ENCODE assay signal across 2 cellular contexts in the genomic region with DNA sequence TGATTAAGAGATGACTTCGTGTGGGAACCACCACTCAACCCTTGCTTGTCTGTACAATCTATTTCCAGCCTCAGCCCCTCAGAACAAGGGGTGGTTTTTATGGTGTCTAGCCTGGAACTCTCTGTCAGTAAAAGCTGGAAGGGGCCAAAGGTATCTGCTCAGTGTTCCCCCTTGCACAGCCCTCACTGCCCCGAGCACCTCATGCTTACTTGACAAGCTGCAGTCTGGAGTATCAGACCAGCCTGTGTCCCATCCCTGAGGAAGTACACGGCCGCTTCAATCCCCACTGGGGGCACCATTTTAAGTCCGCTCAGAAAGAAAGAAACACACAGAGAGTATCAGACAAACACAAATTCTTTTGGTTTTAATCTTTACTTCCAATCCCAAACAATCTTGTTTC.
TF ChIP-seq lines count a peak whose summit lies in the region.

No MANE protein-coding gene starts in this region.

TF ChIP-seq in liver, 16 proteins besides CTCF, POLR2A, EP300 and RAD21 (continued from another document):
- TF ChIP-seq, protein P1, sequence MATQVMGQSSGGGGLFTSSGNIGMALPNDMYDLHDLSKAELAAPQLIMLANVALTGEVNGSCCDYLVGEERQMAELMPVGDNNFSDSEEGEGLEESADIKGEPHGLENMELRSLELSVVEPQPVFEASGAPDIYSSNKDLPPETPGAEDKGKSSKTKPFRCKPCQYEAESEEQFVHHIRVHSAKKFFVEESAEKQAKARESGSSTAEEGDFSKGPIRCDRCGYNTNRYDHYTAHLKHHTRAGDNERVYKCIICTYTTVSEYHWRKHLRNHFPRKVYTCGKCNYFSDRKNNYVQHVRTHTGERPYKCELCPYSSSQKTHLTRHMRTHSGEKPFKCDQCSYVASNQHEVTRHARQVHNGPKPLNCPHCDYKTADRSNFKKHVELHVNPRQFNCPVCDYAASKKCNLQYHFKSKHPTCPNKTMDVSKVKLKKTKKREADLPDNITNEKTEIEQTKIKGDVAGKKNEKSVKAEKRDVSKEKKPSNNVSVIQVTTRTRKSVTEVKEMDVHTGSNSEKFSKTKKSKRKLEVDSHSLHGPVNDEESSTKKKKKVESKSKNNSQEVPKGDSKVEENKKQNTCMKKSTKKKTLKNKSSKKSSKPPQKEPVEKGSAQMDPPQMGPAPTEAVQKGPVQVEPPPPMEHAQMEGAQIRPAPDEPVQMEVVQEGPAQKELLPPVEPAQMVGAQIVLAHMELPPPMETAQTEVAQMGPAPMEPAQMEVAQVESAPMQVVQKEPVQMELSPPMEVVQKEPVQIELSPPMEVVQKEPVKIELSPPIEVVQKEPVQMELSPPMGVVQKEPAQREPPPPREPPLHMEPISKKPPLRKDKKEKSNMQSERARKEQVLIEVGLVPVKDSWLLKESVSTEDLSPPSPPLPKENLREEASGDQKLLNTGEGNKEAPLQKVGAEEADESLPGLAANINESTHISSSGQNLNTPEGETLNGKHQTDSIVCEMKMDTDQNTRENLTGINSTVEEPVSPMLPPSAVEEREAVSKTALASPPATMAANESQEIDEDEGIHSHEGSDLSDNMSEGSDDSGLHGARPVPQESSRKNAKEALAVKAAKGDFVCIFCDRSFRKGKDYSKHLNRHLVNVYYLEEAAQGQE (IDR thresholded peaks at IDR 0.05), result no peak
- no peak for TF ChIP-seq JUND (IDR thresholded peaks at IDR 0.05)
- TF ChIP-seq YY1 (IDR thresholded peaks at IDR 0.05), result no peak
- no peak for TF ChIP-seq SP1 (IDR thresholded peaks at IDR 0.05)
- TF ChIP-seq HNF4G (IDR thresholded peaks at IDR 0.05), result no peak
- no peak for TF ChIP-seq FOXA2 (IDR thresholded peaks at IDR 0.05)
- no peak for TF ChIP-seq EGR1 (IDR thresholded peaks at IDR 0.05; ENCODE audit: low read depth in 2 of 2)
- TF ChIP-seq, protein P2, sequence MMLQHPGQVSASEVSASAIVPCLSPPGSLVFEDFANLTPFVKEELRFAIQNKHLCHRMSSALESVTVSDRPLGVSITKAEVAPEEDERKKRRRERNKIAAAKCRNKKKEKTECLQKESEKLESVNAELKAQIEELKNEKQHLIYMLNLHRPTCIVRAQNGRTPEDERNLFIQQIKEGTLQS (IDR thresholded peaks at IDR 0.05), result no peak
- TF ChIP-seq RXRA (IDR thresholded peaks at IDR 0.05), result no peak
- TF ChIP-seq, protein P3, sequence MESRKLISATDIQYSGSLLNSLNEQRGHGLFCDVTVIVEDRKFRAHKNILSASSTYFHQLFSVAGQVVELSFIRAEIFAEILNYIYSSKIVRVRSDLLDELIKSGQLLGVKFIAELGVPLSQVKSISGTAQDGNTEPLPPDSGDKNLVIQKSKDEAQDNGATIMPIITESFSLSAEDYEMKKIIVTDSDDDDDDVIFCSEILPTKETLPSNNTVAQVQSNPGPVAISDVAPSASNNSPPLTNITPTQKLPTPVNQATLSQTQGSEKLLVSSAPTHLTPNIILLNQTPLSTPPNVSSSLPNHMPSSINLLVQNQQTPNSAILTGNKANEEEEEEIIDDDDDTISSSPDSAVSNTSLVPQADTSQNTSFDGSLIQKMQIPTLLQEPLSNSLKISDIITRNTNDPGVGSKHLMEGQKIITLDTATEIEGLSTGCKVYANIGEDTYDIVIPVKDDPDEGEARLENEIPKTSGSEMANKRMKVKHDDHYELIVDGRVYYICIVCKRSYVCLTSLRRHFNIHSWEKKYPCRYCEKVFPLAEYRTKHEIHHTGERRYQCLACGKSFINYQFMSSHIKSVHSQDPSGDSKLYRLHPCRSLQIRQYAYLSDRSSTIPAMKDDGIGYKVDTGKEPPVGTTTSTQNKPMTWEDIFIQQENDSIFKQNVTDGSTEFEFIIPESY (IDR thresholded peaks at IDR 0.05), result no peak
- no peak for TF ChIP-seq GABPA (IDR thresholded peaks at IDR 0.05 in 1 of 2, conservative IDR thresholded peaks at IDR 0.05 in 1 of 2)
- no peak for TF ChIP-seq TAF1 (conservative IDR thresholded peaks at IDR 0.05)
- TF ChIP-seq, protein P4, sequence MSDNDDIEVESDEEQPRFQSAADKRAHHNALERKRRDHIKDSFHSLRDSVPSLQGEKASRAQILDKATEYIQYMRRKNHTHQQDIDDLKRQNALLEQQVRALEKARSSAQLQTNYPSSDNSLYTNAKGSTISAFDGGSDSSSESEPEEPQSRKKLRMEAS (IDR thresholded peaks at IDR 0.05), result no peak
- TF ChIP-seq NR2F2 (IDR thresholded peaks at IDR 0.05), result no peak

TF ChIP-seq in HepG2, 621 proteins besides CTCF, POLR2A, EP300 and RAD21 (continued from another document):
- TF ChIP-seq, protein P5, sequence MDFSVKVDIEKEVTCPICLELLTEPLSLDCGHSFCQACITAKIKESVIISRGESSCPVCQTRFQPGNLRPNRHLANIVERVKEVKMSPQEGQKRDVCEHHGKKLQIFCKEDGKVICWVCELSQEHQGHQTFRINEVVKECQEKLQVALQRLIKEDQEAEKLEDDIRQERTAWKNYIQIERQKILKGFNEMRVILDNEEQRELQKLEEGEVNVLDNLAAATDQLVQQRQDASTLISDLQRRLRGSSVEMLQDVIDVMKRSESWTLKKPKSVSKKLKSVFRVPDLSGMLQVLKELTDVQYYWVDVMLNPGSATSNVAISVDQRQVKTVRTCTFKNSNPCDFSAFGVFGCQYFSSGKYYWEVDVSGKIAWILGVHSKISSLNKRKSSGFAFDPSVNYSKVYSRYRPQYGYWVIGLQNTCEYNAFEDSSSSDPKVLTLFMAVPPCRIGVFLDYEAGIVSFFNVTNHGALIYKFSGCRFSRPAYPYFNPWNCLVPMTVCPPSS (IDR thresholded peaks at IDR 0.05), result no peak
- TF ChIP-seq, protein P6, sequence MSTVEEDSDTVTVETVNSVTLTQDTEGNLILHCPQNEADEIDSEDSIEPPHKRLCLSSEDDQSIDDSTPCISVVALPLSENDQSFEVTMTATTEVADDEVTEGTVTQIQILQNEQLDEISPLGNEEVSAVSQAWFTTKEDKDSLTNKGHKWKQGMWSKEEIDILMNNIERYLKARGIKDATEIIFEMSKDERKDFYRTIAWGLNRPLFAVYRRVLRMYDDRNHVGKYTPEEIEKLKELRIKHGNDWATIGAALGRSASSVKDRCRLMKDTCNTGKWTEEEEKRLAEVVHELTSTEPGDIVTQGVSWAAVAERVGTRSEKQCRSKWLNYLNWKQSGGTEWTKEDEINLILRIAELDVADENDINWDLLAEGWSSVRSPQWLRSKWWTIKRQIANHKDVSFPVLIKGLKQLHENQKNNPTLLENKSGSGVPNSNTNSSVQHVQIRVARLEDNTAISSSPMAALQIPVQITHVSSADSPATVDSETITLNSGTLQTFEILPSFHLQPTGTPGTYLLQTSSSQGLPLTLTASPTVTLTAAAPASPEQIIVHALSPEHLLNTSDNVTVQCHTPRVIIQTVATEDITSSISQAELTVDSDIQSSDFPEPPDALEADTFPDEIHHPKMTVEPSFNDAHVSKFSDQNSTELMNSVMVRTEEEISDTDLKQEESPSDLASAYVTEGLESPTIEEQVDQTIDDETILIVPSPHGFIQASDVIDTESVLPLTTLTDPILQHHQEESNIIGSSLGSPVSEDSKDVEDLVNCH (CRISPR knock-in tag; IDR thresholded peaks at IDR 0.05), result no peak
